In the genomic region with DNA sequence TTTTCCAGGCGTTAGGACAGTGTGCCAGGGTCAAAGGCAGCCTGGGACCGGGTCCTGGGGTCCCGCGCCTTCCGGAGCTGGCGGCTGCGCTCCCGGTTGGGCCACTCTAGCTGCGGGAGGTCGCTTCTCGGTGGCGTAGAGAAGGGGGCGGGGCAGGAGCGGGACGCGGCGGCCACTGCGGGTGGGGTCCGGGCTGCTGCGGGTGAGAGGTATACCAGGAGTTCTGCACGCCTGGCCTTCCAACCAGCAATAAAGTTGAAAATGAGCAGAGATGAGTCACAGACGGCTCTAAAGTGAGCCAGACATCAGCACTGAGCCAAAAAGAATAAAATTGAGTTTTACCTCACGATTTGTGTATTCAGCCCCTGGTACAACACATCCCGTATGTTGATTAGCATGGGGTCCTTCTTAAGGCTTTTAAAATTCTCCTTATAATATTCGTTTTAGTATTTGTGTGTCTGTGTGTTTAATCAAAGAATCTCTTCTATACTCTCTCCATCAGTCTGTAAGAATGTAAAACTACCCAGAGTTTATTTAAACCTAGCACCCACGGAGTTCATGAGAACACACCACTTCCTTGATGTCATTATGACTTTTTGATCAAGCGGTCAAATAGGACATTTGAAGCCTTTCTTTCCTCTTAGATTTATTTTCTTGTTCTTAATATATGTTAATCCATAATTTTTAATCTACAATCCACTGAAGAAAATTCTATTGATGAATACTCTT, we compare ENCODE assay signal across 1 cellular context.
TF ChIP-seq lines count a peak whose summit lies in the region.

TSS of gene C1GALT1C1L (minus strand) at position 108 of the 729 bp plus-strand sequence. CDS start at position 1, 107 bp downstream.

TF ChIP-seq in HepG2, 621 proteins besides CTCF, POLR2A, EP300 and RAD21 (continued from another document and continues in another):
- TF ChIP-seq ZXDC (CRISPR knock-in tag; IDR thresholded peaks at IDR 0.05): no peak
- TF ChIP-seq, protein P1, sequence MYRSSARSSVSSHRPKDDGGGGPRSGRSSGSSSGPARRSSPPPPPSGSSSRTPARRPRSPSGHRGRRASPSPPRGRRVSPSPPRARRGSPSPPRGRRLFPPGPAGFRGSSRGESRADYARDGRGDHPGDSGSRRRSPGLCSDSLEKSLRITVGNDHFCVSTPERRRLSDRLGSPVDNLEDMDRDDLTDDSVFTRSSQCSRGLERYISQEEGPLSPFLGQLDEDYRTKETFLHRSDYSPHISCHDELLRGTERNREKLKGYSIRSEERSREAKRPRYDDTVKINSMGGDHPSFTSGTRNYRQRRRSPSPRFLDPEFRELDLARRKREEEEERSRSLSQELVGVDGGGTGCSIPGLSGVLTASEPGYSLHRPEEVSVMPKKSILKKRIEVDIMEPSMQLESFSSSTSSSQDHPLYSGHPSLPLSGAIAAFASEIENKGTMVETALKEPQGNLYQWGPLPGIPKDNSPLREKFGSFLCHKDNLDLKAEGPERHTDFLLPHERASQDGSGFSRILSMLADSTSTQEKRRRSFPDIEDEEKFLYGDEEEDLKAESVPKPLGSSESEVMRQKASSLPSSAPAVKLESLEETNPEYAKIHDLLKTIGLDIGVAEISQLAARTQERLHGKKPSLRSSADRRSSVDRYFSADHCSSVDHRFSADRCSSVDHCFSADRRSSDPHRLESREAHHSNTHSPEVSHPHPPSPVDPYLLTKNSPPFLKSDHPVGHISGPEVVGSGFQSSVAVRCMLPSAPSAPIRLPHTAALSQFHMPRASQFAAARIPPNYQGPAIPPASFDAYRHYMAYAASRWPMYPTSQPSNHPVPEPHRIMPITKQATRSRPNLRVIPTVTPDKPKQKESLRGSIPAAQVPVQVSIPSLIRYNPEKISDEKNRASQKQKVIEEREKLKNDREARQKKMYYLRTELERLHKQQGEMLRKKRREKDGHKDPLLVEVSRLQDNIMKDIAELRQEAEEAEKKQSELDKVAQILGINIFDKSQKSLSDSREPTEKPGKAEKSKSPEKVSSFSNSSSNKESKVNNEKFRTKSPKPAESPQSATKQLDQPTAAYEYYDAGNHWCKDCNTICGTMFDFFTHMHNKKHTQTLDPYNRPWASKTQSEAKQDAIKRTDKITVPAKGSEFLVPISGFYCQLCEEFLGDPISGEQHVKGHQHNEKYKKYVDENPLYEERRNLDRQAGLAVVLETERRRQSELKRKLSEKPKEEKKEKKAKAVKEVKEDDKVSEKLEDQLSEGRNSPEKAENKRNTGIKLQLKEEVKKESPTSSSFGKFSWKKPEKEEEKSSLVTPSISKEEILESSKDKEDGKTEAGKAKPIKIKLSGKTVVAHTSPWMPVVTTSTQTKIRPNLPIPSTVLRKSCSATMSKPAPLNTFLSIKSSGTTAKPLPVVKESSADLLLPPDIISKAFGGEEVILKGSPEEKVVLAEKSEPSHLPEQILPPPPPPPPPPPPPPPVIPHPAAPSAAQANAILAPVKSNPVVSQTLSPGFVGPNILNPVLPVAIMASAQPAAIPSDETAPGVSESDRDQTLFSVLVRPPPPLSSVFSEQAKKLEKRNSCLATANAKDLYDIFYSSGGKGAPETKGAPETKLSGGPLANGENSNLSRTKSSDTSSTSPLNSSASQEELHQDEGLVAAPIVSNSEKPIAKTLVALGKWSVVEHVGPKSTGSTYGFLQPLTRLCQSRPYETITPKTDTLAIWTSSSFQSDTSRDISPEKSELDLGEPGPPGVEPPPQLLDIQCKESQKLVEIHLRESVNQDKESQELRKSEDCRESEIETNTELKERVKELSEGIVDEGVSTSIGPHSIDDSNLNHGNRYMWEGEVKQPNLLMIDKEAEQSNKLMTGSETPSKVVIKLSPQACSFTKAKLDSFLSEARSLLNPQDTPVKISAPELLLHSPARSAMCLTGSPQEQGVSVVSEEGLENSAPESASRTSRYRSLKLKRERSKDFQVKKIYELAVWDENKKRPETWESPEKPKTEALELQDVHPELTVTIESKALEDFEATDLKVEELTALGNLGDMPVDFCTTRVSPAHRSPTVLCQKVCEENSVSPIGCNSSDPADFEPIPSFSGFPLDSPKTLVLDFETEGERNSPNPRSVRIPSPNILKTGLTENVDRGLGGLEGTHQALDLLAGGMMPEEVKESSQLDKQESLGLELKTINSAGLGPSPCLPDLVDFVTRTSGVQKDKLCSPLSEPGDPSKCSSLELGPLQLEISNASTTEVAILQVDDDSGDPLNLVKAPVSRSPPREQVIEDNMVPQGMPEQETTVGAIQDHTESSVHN (CRISPR knock-in tag; IDR thresholded peaks at IDR 0.05): no peak
- no peak for TF ChIP-seq ZNF451 (CRISPR knock-in tag; IDR thresholded peaks at IDR 0.05)
- TF ChIP-seq KDM5A (IDR thresholded peaks at IDR 0.05; ENCODE audit: borderline replicate concordance, low read length): no peak
- peak; percentile 94 for TF ChIP-seq KDM2A (CRISPR knock-in tag; IDR thresholded peaks at IDR 0.05; ENCODE audit: borderline replicate concordance, low read depth)
- TF ChIP-seq NR3C1 (CRISPR knock-in tag; IDR thresholded peaks at IDR 0.05): no peak
- TF ChIP-seq, protein P2, sequence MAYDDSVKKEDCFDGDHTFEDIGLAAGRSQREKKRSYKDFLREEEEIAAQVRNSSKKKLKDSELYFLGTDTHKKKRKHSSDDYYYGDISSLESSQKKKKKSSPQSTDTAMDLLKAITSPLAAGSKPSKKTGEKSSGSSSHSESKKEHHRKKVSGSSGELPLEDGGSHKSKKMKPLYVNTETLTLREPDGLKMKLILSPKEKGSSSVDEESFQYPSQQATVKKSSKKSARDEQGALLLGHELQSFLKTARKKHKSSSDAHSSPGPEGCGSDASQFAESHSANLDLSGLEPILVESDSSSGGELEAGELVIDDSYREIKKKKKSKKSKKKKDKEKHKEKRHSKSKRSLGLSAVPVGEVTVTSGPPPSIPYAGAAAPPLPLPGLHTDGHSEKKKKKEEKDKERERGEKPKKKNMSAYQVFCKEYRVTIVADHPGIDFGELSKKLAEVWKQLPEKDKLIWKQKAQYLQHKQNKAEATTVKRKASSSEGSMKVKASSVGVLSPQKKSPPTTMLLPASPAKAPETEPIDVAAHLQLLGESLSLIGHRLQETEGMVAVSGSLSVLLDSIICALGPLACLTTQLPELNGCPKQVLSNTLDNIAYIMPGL (CRISPR knock-in tag; IDR thresholded peaks at IDR 0.05; ENCODE audit: borderline replicate concordance in 1 of 2, low read depth in 1 of 2): peak in 1 of 2 experiments; percentile 25; a peak in 1 of 4 replicates
- peak; percentile 31; the same call in 1 of the 2 replicates for TF ChIP-seq ZNF12 (CRISPR knock-in tag; IDR thresholded peaks at IDR 0.05)
- peak; percentile 41; the same call in 1 of the 2 replicates for TF ChIP-seq ZNF614 (CRISPR knock-in tag; IDR thresholded peaks at IDR 0.05; ENCODE audit: borderline replicate concordance)
- no peak for TF ChIP-seq ZSCAN5A (CRISPR knock-in tag; IDR thresholded peaks at IDR 0.05; ENCODE audit: borderline replicate concordance)
- TF ChIP-seq, protein P3, sequence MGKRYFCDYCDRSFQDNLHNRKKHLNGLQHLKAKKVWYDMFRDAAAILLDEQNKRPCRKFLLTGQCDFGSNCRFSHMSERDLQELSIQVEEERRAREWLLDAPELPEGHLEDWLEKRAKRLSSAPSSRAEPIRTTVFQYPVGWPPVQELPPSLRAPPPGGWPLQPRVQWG (CRISPR knock-in tag; IDR thresholded peaks at IDR 0.05; ENCODE audit: borderline replicate concordance, low read depth): no peak
- TF ChIP-seq ZBTB39 (CRISPR knock-in tag; IDR thresholded peaks at IDR 0.05): no peak
- TF ChIP-seq ZNF329 (CRISPR knock-in tag; IDR thresholded peaks at IDR 0.05; ENCODE audit: low read depth): no peak
- peak; percentile 74; the same call in 1 of the 2 replicates for TF ChIP-seq NKX3-1 (CRISPR knock-in tag; IDR thresholded peaks at IDR 0.05)
- no peak for TF ChIP-seq ZNF292 (CRISPR knock-in tag; IDR thresholded peaks at IDR 0.05; ENCODE audit: borderline replicate concordance, low read depth)
- TF ChIP-seq ZNF672 (CRISPR knock-in tag; IDR thresholded peaks at IDR 0.05): no peak
- TF ChIP-seq, protein P4, sequence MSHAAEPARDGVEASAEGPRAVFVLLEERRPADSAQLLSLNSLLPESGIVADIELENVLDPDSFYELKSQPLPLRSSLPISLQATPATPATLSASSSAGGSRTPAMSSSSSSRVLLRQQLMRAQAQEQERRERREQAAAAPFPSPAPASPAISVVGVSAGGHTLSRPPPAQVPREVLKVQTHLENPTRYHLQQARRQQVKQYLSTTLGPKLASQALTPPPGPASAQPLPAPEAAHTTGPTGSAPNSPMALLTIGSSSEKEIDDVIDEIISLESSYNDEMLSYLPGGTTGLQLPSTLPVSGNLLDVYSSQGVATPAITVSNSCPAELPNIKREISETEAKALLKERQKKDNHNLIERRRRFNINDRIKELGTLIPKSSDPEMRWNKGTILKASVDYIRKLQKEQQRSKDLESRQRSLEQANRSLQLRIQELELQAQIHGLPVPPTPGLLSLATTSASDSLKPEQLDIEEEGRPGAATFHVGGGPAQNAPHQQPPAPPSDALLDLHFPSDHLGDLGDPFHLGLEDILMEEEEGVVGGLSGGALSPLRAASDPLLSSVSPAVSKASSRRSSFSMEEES (CRISPR knock-in tag; IDR thresholded peaks at IDR 0.05): no peak
- no peak for TF ChIP-seq AGO2 (optimal IDR thresholded peaks at IDR 0.05; ENCODE audit: low read depth, low read length)
- no peak for TF ChIP-seq MLLT10 (CRISPR knock-in tag; IDR thresholded peaks at IDR 0.05)
- TF ChIP-seq, protein P5, sequence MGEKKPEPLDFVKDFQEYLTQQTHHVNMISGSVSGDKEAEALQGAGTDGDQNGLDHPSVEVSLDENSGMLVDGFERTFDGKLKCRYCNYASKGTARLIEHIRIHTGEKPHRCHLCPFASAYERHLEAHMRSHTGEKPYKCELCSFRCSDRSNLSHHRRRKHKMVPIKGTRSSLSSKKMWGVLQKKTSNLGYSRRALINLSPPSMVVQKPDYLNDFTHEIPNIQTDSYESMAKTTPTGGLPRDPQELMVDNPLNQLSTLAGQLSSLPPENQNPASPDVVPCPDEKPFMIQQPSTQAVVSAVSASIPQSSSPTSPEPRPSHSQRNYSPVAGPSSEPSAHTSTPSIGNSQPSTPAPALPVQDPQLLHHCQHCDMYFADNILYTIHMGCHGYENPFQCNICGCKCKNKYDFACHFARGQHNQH (CRISPR knock-in tag; IDR thresholded peaks at IDR 0.05): peak; percentile 85
- TF ChIP-seq IRF2 (CRISPR knock-in tag; IDR thresholded peaks at IDR 0.05): no peak; the same call in 1 of the 2 replicates
- no peak for TF ChIP-seq ZIK1 (CRISPR knock-in tag; IDR thresholded peaks at IDR 0.05; ENCODE audit: borderline replicate concordance, low read depth)
- TF ChIP-seq ZNF879 (CRISPR knock-in tag; IDR thresholded peaks at IDR 0.05): no peak
- no peak for TF ChIP-seq KLF12 (CRISPR knock-in tag; IDR thresholded peaks at IDR 0.05; ENCODE audit: borderline replicate concordance)
- TF ChIP-seq SMYD3 (CRISPR knock-in tag; IDR thresholded peaks at IDR 0.05): 0 out of 2 replicates have a peak, but pooled peaks have one; percentile 52
- no peak for TF ChIP-seq MLX (CRISPR knock-in tag; IDR thresholded peaks at IDR 0.05)
- TF ChIP-seq ZNF331 (CRISPR knock-in tag; IDR thresholded peaks at IDR 0.05): no peak
